ENCODE assay signal across 18 cellular contexts in the genomic region with DNA sequence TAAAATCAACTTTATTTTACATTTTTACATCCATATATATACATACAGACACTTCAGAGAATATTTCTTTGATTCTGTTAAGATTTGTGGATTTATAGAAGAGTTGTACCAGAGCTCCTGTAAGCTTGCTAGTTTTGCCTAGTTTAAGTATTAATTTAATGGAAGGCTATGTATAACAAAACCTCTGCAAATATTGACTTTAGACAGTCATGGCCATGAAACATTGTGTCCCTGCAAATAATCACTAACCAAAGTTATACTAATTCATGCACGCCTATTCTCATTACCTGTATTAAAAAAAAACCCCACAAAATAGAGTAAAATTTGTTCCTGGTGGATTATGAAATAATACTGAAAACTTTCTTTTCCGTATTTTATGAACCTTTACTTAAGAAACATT.
DNase-seq lines count a peak whose midpoint lies in the region; ATAC-seq and TF ChIP-seq lines count a peak whose summit lies in the region.
"Had no signal": no experiment of that assay in that cellular context is flagged by ENCODE, and none has a peak within 500 bp of the region (broad histone marks: within the 10 kb centered on the region; RNA-seq: fewer than 3 reads in every experiment).

No MANE protein-coding gene starts in this region.

- DNase-seq in LNCaP clone FGC (ENCODE audit: low read depth) (peak; percentile 27), body of pancreas (no peak), DMS 273 treated with DMSO at 0.1 percent for 48 hours (lab: John Stamatoyannopoulos, UW) (no peak), tibial artery (no peak)
- DNase-seq: Caco-2; CD4-positive, CD25-positive, alpha-beta regulatory T cell; CD8-positive, alpha-beta T cell; DMS79; EL; GDM1; GOT3; HFFc6 had no signal

- no peak for TF ChIP-seq CTCF in 22Rv1 (IDR thresholded peaks at IDR 0.05)
- no peak for TF ChIP-seq CTCF in LNCaP clone FGC (IDR thresholded peaks at IDR 0.05; ENCODE audit: control insufficient read depth, extremely low read depth, insufficient read depth)
- no peak for TF ChIP-seq CTCF in body of pancreas (IDR thresholded peaks at IDR 0.05)
- TF ChIP-seq CTCF in tibial artery (IDR thresholded peaks at IDR 0.05) = no peak

- H3K27me3 ChIP-seq in body of pancreas = no peaks in the 10 kb centered on the region
- H3K27me3 ChIP-seq in tibial artery = peaks cover 0 to 7% of the 10 kb centered on the region in 2 donors
- H3K27me3 ChIP-seq: BLaER1 had no signal

- H3K4me3 ChIP-seq in LNCaP clone FGC (ENCODE audit: low read depth, low read length) (no peak overlapping the region), body of pancreas (no peak overlapping the region), tibial artery (no peak overlapping the region)
- H3K4me3 ChIP-seq: BLaER1, GM12878, HAP-1 had no signal

- intact Hi-C loops in body of pancreas (cut with DNase I) = no loop called here
- intact Hi-C loops in tibial artery (cut with DNase I; ENCODE audit: low total_unique reads) = no loop called here

- H3K4me1 ChIP-seq in body of pancreas (peaks cover 28% of the 10 kb centered on the region), tibial artery (no peaks in the 10 kb centered on the region)
- H3K4me1 ChIP-seq: BLaER1, Caco-2, HAP-1 had no signal

- peak overlapping the region; percentile 25 for H3K27ac ChIP-seq in 22Rv1
- H3K27ac ChIP-seq in body of pancreas = peak overlapping the region in 3 of 4 donors; percentile 2 to 34 (median 24)
- H3K27ac ChIP-seq in tibial artery = no peak overlapping the region
- H3K27ac ChIP-seq: BLaER1, C4-2B had no signal

- WGBS in body of pancreas, 2 donors = 21 to 33% methylated on average over 2 of the region's 2 CpGs

- TF ChIP-seq POLR2A in body of pancreas (IDR thresholded peaks at IDR 0.05) = no peak

- H3K9me3 ChIP-seq in body of pancreas = no peaks in the 10 kb centered on the region
- no peaks in the 10 kb centered on the region for H3K9me3 ChIP-seq in tibial artery
- H3K9me3 ChIP-seq: BLaER1, Caco-2, HAP-1 had no signal

- no peaks in the 10 kb centered on the region for H3K36me3 ChIP-seq in body of pancreas (replicated peaks in 1 of 2; ENCODE audit: insufficient read depth in 1 of 2, low read depth in 2 of 2)
- no peaks in the 10 kb centered on the region for H3K36me3 ChIP-seq in tibial artery
- H3K36me3 ChIP-seq: BLaER1, HAP-1 had no signal

- ATAC-seq in body of pancreas (peak; percentile 91), GM19035 (IDR thresholded peaks at IDR 0.05; ENCODE audit: unreplicated experiment) (no peak)
- ATAC-seq: CD8-positive, alpha-beta T cell; GM12878 had no signal

Comparison
In these comparisons a context has a peak if more than half of its experiments do, and no peak if none do; other contexts are left out.
1. H3K27ac ChIP-seq: peak in 22Rv1 (single experiment) and body of pancreas (3 of 4); none in tibial artery (0 of 2).